10 cellular contexts compared by ENCODE assay signal in the genomic region with DNA sequence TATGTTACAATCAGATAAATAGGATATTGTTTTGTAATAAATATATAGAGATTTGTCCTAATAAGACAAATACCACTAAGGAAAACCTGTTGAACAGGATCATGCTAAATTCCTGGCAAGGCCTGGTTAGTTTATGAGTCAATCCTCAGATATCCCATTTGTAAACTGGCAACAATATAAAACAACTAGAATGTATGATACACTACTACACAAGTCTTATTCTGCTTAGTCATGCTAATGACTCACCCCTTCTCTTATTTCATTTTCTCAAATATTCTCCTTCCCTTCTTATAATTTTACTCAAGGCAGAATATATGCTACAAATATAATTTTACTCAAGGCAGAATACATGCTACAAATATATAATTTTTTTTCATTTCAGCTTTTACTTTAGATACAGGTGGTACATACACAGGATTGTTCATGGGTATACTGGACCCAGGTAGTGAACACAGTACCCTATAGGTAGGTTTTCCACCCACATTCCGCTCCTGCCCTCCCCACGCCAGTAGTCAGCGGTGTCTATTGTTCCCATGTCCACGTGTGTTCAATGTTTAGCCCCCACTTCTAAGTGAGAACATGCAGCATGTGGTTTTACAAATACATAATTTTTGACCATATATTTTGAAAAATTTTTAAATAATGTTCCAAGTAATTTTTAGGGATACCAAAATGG. TPM values are rescaled to one million over a fixed set of nuclear protein-coding genes. Genes with fewer than 3 reads are reported as not detected.
DNase-seq lines count a peak whose midpoint lies in the region; ATAC-seq and TF ChIP-seq lines count a peak whose summit lies in the region.
"Had no signal": no experiment of that assay in that cellular context is flagged by ENCODE, and none has a peak within 500 bp of the region (broad histone marks: within the 10 kb centered on the region; RNA-seq: fewer than 3 reads in every experiment).

No MANE protein-coding gene starts in this region.

- peaks cover 29% of the 10 kb centered on the region for H3K36me3 Mint-ChIP-seq in chondrocyte (ENCODE audit: low read depth)

- H3K79me2 ChIP-seq in ACC112 (ENCODE audit: control insufficient read depth, insufficient read depth, low read length, unreplicated experiment): peaks cover 86% of the 10 kb centered on the region

- no peaks in the 10 kb centered on the region for H3K27me3 Mint-ChIP-seq in chondrocyte (ENCODE audit: low read depth)

- no peak overlapping the region for H3K4me2 ChIP-seq in mesenchymal stem cell (ENCODE audit: low read length, poor library complexity, severe bottlenecking)

- peaks cover 88% of the 10 kb centered on the region for H3K4me1 Mint-ChIP-seq in chondrocyte (ENCODE audit: low read depth)

- H3K9ac ChIP-seq in mesenchymal stem cell (ENCODE audit: low read length): peak overlapping the region; percentile 73

- no peak overlapping the region for H2AK5ac ChIP-seq in mesenchymal stem cell (ENCODE audit: low read length, severe bottlenecking)

- WGBS in mesenchymal stem cell: 100% methylated on average over 1 of the region's 4 CpGs

- no peak for ATAC-seq in HG03097 (IDR thresholded peaks at IDR 0.05; ENCODE audit: low FRiP score, unreplicated experiment)

- DNase-seq in LNCaP clone FGC (ENCODE audit: low read depth): peak; percentile 99
- DNase-seq in chondrocyte (ENCODE audit: low spot score): no peak
- DNase-seq in mesenchymal stem cell: peak; percentile 89
- DNase-seq in T-helper 9 cell: no peak
- DNase-seq in activated effector memory CD4-positive, alpha-beta T cell treated with anti-CD3 and anti-CD28 coated beads, Interleukin-2, amount 50 U/mL, for 16 hours: no peak
- DNase-seq in effector memory CD4-positive, alpha-beta T cell: no peak

- H3K27ac Mint-ChIP-seq in chondrocyte (ENCODE audit: unreplicated experiment): peak overlapping the region; percentile 92

- H3K23ac ChIP-seq in mesenchymal stem cell (ENCODE audit: low read length in 2 of 2): no peak overlapping the region

- TF ChIP-seq CTCF in LNCaP clone FGC (IDR thresholded peaks at IDR 0.05; ENCODE audit: control insufficient read depth, extremely low read depth, insufficient read depth) (no peak), chondrocyte (IDR thresholded peaks at IDR 0.05) (no peak)

- no peak overlapping the region for H2BK120ac ChIP-seq in mesenchymal stem cell (ENCODE audit: low read depth, low read length)

- H3K4ac ChIP-seq in mesenchymal stem cell (ENCODE audit: low read depth in 1 of 2, low read length in 2 of 2): peak overlapping the region in 1 of 2 experiments; percentile 27

- H3K4me3 ChIP-seq in ACC112 (ENCODE audit: low read depth, low read length) (no peak overlapping the region), LNCaP clone FGC (ENCODE audit: low read depth, low read length) (peak overlapping the region; percentile 38), mesenchymal stem cell (ENCODE audit: insufficient read depth in 1 of 2, low read depth in 1 of 2, low read length in 2 of 2) (peak overlapping the region in 1 of 2 experiments; percentile 42)
- H3K4me3 ChIP-seq in effector memory CD4-positive, alpha-beta T cell (ENCODE audit: insufficient read depth, low read depth, low read length, poor library complexity, severe bottlenecking): no peak overlapping the region

- no peak overlapping the region for H2BK5ac ChIP-seq in mesenchymal stem cell (ENCODE audit: low read depth, low read length, poor library complexity, severe bottlenecking)

- H3K4me1 ChIP-seq in ACC112 (ENCODE audit: control insufficient read depth, insufficient read depth, low read length, unreplicated experiment): peaks cover 60% of the 10 kb centered on the region
- H3K4me1 ChIP-seq in mesenchymal stem cell (ENCODE audit: control insufficient read depth, insufficient read depth, low read depth, low read length): peaks cover 10% of the 10 kb centered on the region
- peaks cover 6% of the 10 kb centered on the region for H3K4me1 ChIP-seq in effector memory CD4-positive, alpha-beta T cell (ENCODE audit: control insufficient read depth, insufficient read depth, low read length, poor library complexity, severe bottlenecking)

- peak overlapping the region; percentile 23 to 88 for H3K18ac ChIP-seq in mesenchymal stem cell (ENCODE audit: low read depth in 1 of 2, low read length in 2 of 2)

- H3K4me3 Mint-ChIP-seq in chondrocyte (ENCODE audit: unreplicated experiment): no peak overlapping the region

- H3K27ac ChIP-seq in ACC112 (ENCODE audit: low read depth, low read length): peak overlapping the region; percentile 74
- H3K27ac ChIP-seq in mesenchymal stem cell (ENCODE audit: low read length, poor library complexity, severe bottlenecking): peak overlapping the region; percentile 56
- H3K27ac ChIP-seq in effector memory CD4-positive, alpha-beta T cell (ENCODE audit: insufficient read depth, low read length, poor library complexity, severe bottlenecking): no peak overlapping the region
- H3K27ac ChIP-seq: HL-60 had no signal

- H3K27me3 ChIP-seq in ACC112 (ENCODE audit: insufficient read depth, low read length): no peaks in the 10 kb centered on the region
- no peaks in the 10 kb centered on the region for H3K27me3 ChIP-seq in mesenchymal stem cell (ENCODE audit: control insufficient read depth in 1 of 2, insufficient read depth in 1 of 2, low read length in 2 of 2)
- no peaks in the 10 kb centered on the region for H3K27me3 ChIP-seq in effector memory CD4-positive, alpha-beta T cell (replicated peaks; ENCODE audit: control insufficient read depth, insufficient read depth, low read length, poor library complexity, severe bottlenecking)

- no peaks in the 10 kb centered on the region for H3K9me3 ChIP-seq in mesenchymal stem cell (ENCODE audit: control insufficient read depth, low read length)
- H3K9me3 ChIP-seq in effector memory CD4-positive, alpha-beta T cell (ENCODE audit: control insufficient read depth, low read length): no peaks in the 10 kb centered on the region

- peaks cover 48% of the 10 kb centered on the region for H3K36me3 ChIP-seq in ACC112 (ENCODE audit: insufficient read depth, low read length)
- H3K36me3 ChIP-seq in mesenchymal stem cell (ENCODE audit: control insufficient read depth in 1 of 2, insufficient read depth in 2 of 2, low read depth in 1 of 2, low read length in 2 of 2): peaks cover 18 to 61% of the 10 kb centered on the region in 2 experiments
- H3K36me3 ChIP-seq in effector memory CD4-positive, alpha-beta T cell (ENCODE audit: control insufficient read depth, insufficient read depth, low read length): peaks cover 49% of the 10 kb centered on the region

- H2AFZ ChIP-seq in ACC112 (ENCODE audit: low read length, unreplicated experiment): no peak overlapping the region
- no peak overlapping the region for H2AFZ ChIP-seq in mesenchymal stem cell (ENCODE audit: low read depth, low read length)

- H2BK15ac ChIP-seq in mesenchymal stem cell (ENCODE audit: low read depth, poor library complexity, severe bottlenecking): peak overlapping the region; percentile 46

- no peak overlapping the region for H4K8ac ChIP-seq in mesenchymal stem cell (ENCODE audit: low read length)

- no peak overlapping the region for H3K14ac ChIP-seq in mesenchymal stem cell (ENCODE audit: low read length in 2 of 2)

- H3K79me1 ChIP-seq in mesenchymal stem cell (replicated peaks; ENCODE audit: low read length, poor library complexity, severe bottlenecking): peaks cover 12% of the 10 kb centered on the region

- no peaks in the 10 kb centered on the region for H3K9me3 Mint-ChIP-seq in chondrocyte (ENCODE audit: low read depth)

- H4K91ac ChIP-seq in mesenchymal stem cell (ENCODE audit: low read length): peak overlapping the region; percentile 8

- H2BK12ac ChIP-seq in mesenchymal stem cell (ENCODE audit: low read length in 2 of 2): peak overlapping the region in 1 of 2 experiments; percentile 98

RNA-seq across cellular contexts. Expression of a gene that starts 6.3 kb away (rescaled TPM):
- 30.3 to 33.0 TPM (median 31.5 TPM) in 3 replicates for total RNA-seq in chondrocyte
- polyA plus RNA-seq in mesenchymal stem cell (2013, experiment 1 of 2): 18.7 TPM
- 19.7 TPM for polyA plus RNA-seq in mesenchymal stem cell (2013, experiment 2 of 2)

RNA-seq across cellular contexts. Expression of a gene that starts 17.3 kb away (rescaled TPM):
- 46.6 to 75.9 TPM (median 71.2 TPM) in 3 replicates for total RNA-seq in chondrocyte
- polyA plus RNA-seq in mesenchymal stem cell (2013, experiment 1 of 2): 1.9 TPM
- polyA plus RNA-seq in mesenchymal stem cell (2013, experiment 2 of 2): 1.8 TPM

RNA-seq across cellular contexts. Expression of a gene that starts 42.8 kb away (rescaled TPM):
- total RNA-seq in chondrocyte: not detected in 3 replicates
- not detected for polyA plus RNA-seq in mesenchymal stem cell (2013, experiment 1 of 2)
- 0.05 TPM for polyA plus RNA-seq in mesenchymal stem cell (2013, experiment 2 of 2)
- total RNA-seq: posterior vena cava had no signal

Comparison
In these comparisons a context has a peak if more than half of its experiments do, and no peak if none do; other contexts are left out.
1. DNase-seq: peak in LNCaP clone FGC (single experiment) and mesenchymal stem cell (single experiment); none in chondrocyte (single experiment), T-helper 9 cell (single experiment), activated effector memory CD4-positive, alpha-beta T cell treated with anti-CD3 and anti-CD28 coated beads, Interleukin-2, amount 50 U/mL, for 16 hours (single experiment) and effector memory CD4-positive, alpha-beta T cell (0 of 3).